18 cellular contexts compared by ENCODE assay signal in the genomic region with DNA sequence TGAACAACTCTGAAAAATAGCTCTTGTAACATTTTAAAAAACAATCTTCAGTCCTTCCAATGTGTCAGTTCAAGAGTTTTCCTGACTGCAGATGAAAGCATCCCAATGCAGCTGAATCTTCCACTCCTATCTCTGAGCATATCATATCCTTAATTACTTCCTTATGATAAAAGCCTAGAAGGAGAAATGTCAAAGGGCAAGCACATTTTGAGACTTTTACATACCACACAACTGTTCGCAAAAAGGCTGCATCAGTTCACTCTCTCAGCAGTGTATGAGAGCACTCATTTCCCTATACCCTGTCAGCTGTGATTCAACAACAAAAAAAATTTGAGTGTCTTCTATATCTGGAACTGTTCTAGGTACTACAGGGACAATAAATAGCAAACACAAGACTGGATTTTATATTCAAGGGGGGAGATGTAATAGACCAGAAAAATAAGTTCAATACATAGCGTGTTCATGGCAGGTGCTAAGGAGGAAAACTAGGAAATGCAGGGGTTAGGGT.
DNase-seq lines count a peak whose midpoint lies in the region; ATAC-seq, FAIRE-seq and TF ChIP-seq lines count a peak whose summit lies in the region.
"Had no signal": no experiment of that assay in that cellular context is flagged by ENCODE, and none has a peak within 500 bp of the region (broad histone marks: within the 10 kb centered on the region; RNA-seq: fewer than 3 reads in every experiment).

No MANE protein-coding gene starts in this region.

- H3K9me3 Mint-ChIP-seq in activated T-cell treated with anti-CD3 and anti-CD28 coated beads, Interleukin-2, amount 50 U/mL, for 24 hours: peaks cover 19% of the 10 kb centered on the region

- H3K9me3 ChIP-seq in A549 (peaks cover 20% of the 10 kb centered on the region), OCI-LY7 (ENCODE audit: low read length) (peaks cover 31% of the 10 kb centered on the region), MG63 (peaks cover 20% of the 10 kb centered on the region)

- no peaks in the 10 kb centered on the region for H3K9me2 ChIP-seq in OCI-LY7 (ENCODE audit: insufficient read depth, low read length)

- TF ChIP-seq RAD21 in A549 (conservative IDR thresholded peaks at IDR 0.05 in 1 of 2, IDR thresholded peaks at IDR 0.05 in 1 of 2): no peak

- no peaks in the 10 kb centered on the region for H3K27me3 ChIP-seq in MG63

- intact Hi-C loops in OCI-LY7 (cut with micrococcal nuclease; ENCODE audit: unreplicated experiment): no loop called here

- H3K79me2 ChIP-seq in OCI-LY7 (ENCODE audit: insufficient read depth, low read depth, low read length): peaks cover 3% of the 10 kb centered on the region; the same call in 1 of the 2 replicates

- no peak overlapping the region for H3K4me2 ChIP-seq in A549
- H3K4me2 ChIP-seq in OCI-LY7 (ENCODE audit: low read length): peak overlapping the region; percentile 51

- H4K20me1 ChIP-seq in OCI-LY7 (ENCODE audit: insufficient read depth, low read length): no peaks in the 10 kb centered on the region

- POLR2A ChIA-PET in A549 (lab: Yijun Ruan, JAX) (no interaction called here), OCI-LY7 (lab: Charles Lee) (interaction anchor here (0.6 to 0.7 kb wide), 2 partner anchors 127 to 678 kb away, joined by 3 read pairs; no protein-coding TSS in a partner anchor)

- BruUV-seq in OCI-LY7 (replicated peaks; lab: Mats Ljungman, UMichigan): no TSS peak

- peak; percentile 18 for FAIRE-seq in A549 (lab: Jason Lieb, UNC)
- FAIRE-seq: G401.6, GM19239 had no signal

- H3K4me3 Mint-ChIP-seq in activated T-cell treated with anti-CD3 and anti-CD28 coated beads, Interleukin-2, amount 50 U/mL, for 24 hours: no peak overlapping the region

- H3K27ac Mint-ChIP-seq in activated T-cell treated with anti-CD3 and anti-CD28 coated beads, Interleukin-2, amount 50 U/mL, for 24 hours: peak overlapping the region; percentile 66

- no peak for ATAC-seq in A549

- H3K4me1 Mint-ChIP-seq in activated T-cell treated with anti-CD3 and anti-CD28 coated beads, Interleukin-2, amount 50 U/mL, for 24 hours (ENCODE audit: low read depth): peaks cover 42% of the 10 kb centered on the region

- no peak for DNase-seq in activated T-cell treated with anti-CD3 and anti-CD28 coated beads, Interleukin-2, amount 50 U/mL, for 24 hours
- DNase-seq in activated T-cell treated with anti-CD3 and anti-CD28 coated beads, Interleukin-2, amount 50 U/mL, for 48 hours: no peak
- no peak for DNase-seq in A549 (ENCODE audit: low read depth in 1 of 2, low spot score in 1 of 2)
- DNase-seq in OCI-LY7 (ENCODE audit: low spot score): peak; percentile 39
- peak; percentile 15 to 58 for DNase-seq in foreskin fibroblast
- no peak for DNase-seq in NCI-H748 treated with DMSO at 0.1 percent for 48 hours (lab: John Stamatoyannopoulos, UW)
- no peak for DNase-seq in MG63
- DNase-seq in NCI-H146 treated with DMSO at 0.1 percent for 48 hours (lab: John Stamatoyannopoulos, UW; ENCODE audit: unreplicated experiment): no peak
- DNase-seq: DMS79, IMR-90, NCI-H1417, NCI-H2029, NCI-H510A treated with DMSO at 0.1 percent for 48 hours, RPMI8226 had no signal

- CTCF ChIA-PET in A549 (lab: Yijun Ruan, JAX): interaction anchor here (0.7 to 0.9 kb wide), 2 partner anchors 17 to 180 kb away, joined by 3 read pairs; no protein-coding TSS in a partner anchor
- CTCF ChIA-PET in OCI-LY7 (lab: Charles Lee; ENCODE audit: unreplicated experiment): interaction anchor here (0.6 kb wide), 1 partner anchor 117 kb away, joined by 5 read pairs; no protein-coding TSS in a partner anchor

- no peak for TF ChIP-seq EP300 in A549 (IDR thresholded peaks at IDR 0.05)

- H3K4me3 ChIP-seq in A549: no peak overlapping the region
- no peak overlapping the region for H3K4me3 ChIP-seq in OCI-LY7 (ENCODE audit: low read depth, low read length, poor library complexity, severe bottlenecking)
- H3K4me3 ChIP-seq in foreskin fibroblast (ENCODE audit: low read depth in 1 of 2, low read length in 2 of 2): no peak overlapping the region
- no peak overlapping the region for H3K4me3 ChIP-seq in MG63
- H3K4me3 ChIP-seq: HAP-1 had no signal

- H3K27ac ChIP-seq in A549 (no peak overlapping the region), OCI-LY7 (ENCODE audit: low read depth, low read length, poor library complexity, severe bottlenecking) (peak overlapping the region; percentile 52)
- H3K27ac ChIP-seq: C4-2B had no signal

- H3K4me1 ChIP-seq in A549: no peaks in the 10 kb centered on the region
- H3K4me1 ChIP-seq in OCI-LY7 (ENCODE audit: insufficient read depth, low read length, poor library complexity, severe bottlenecking): peaks cover 20% of the 10 kb centered on the region
- H3K4me1 ChIP-seq: HAP-1 had no signal

- no peak for TF ChIP-seq CTCF in A549 (IDR thresholded peaks at IDR 0.05)
- TF ChIP-seq CTCF in OCI-LY7 (conservative IDR thresholded peaks at IDR 0.05; ENCODE audit: low read length): no peak
- no peak for TF ChIP-seq CTCF in foreskin fibroblast (IDR thresholded peaks at IDR 0.05; ENCODE audit: low read depth, low read length)

- H2AFZ ChIP-seq in OCI-LY7 (ENCODE audit: low read length): no peak overlapping the region

- TF ChIP-seq POLR2A in A549 (IDR thresholded peaks at IDR 0.05; ENCODE audit: low read length): no peak

- no peaks in the 10 kb centered on the region for H3K27me3 Mint-ChIP-seq in activated T-cell treated with anti-CD3 and anti-CD28 coated beads, Interleukin-2, amount 50 U/mL, for 24 hours

- peaks cover 75% of the 10 kb centered on the region for H3K36me3 Mint-ChIP-seq in activated T-cell treated with anti-CD3 and anti-CD28 coated beads, Interleukin-2, amount 50 U/mL, for 24 hours (ENCODE audit: low read depth)

- peaks cover 29% of the 10 kb centered on the region for H3K36me3 ChIP-seq in OCI-LY7 (ENCODE audit: insufficient read depth, low read length)
- H3K36me3 ChIP-seq in MG63: peaks cover 6% of the 10 kb centered on the region
- H3K36me3 ChIP-seq: HAP-1 had no signal

- WGBS in A549 (ENCODE audit: missing lambda C conversion rate): 91% methylated on average over 2 of the region's 2 CpGs

TF ChIP-seq in A549, 52 proteins besides CTCF, POLR2A, EP300 and RAD21:
- no peak for TF ChIP-seq JUNB (IDR thresholded peaks at IDR 0.05)
- no peak for TF ChIP-seq RARB (CRISPR knock-in tag; IDR thresholded peaks at IDR 0.05)
- no peak for TF ChIP-seq CEBPB (IDR thresholded peaks at IDR 0.05)
- TF ChIP-seq PHF8 (IDR thresholded peaks at IDR 0.05; ENCODE audit: borderline replicate concordance, low read depth): no peak
- TF ChIP-seq SMC3 (IDR thresholded peaks at IDR 0.05): no peak
- TF ChIP-seq, protein P1, sequence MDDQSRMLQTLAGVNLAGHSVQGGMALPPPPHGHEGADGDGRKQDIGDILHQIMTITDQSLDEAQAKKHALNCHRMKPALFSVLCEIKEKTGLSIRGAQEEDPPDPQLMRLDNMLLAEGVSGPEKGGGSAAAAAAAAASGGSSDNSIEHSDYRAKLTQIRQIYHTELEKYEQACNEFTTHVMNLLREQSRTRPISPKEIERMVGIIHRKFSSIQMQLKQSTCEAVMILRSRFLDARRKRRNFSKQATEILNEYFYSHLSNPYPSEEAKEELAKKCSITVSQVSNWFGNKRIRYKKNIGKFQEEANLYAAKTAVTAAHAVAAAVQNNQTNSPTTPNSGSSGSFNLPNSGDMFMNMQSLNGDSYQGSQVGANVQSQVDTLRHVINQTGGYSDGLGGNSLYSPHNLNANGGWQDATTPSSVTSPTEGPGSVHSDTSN (IDR thresholded peaks at IDR 0.05): no peak
- no peak for TF ChIP-seq KDM1A (IDR thresholded peaks at IDR 0.05; ENCODE audit: low read depth)
- TF ChIP-seq KDM5A (IDR thresholded peaks at IDR 0.05): no peak
- TF ChIP-seq NPAS2 (CRISPR knock-in tag; IDR thresholded peaks at IDR 0.05; ENCODE audit: borderline replicate concordance): no peak

Comparison
In these comparisons a context has a peak if more than half of its experiments do, and no peak if none do; other contexts are left out.
1. DNase-seq: peak in OCI-LY7 (single experiment) and foreskin fibroblast (2 of 2); none in activated T-cell treated with anti-CD3 and anti-CD28 coated beads, Interleukin-2, amount 50 U/mL, for 24 hours (single experiment), activated T-cell treated with anti-CD3 and anti-CD28 coated beads, Interleukin-2, amount 50 U/mL, for 48 hours (0 of 2), A549 (0 of 2), NCI-H748 treated with DMSO at 0.1 percent for 48 hours (single experiment), MG63 (single experiment) and NCI-H146 treated with DMSO at 0.1 percent for 48 hours (single experiment).